In genomic region chr5:116557669-116558271, GRCh38 we compare ENCODE assay signal across 8 cellular contexts. TPM values are rescaled to one million over a fixed set of nuclear protein-coding genes. Genes with fewer than 3 reads are reported as not detected.
A peak's percentile ranks its signal among the peaks of the same experiment; 100 is the strongest.
DNase-seq lines count a peak whose midpoint lies in the region; FAIRE-seq and TF ChIP-seq lines count a peak whose summit lies in the region.

No MANE protein-coding gene starts in this region.

- peak; percentile 27 for DNase-seq in SIG-M5 treated with dmso at 0.1 percent for 504 hours (lab: John Stamatoyannopoulos, UW; ENCODE audit: unreplicated experiment)
- DNase-seq in SIG-M5 (lab: John Stamatoyannopoulos, UW) = no peak
- peak; percentile 6 for DNase-seq in NCI-H345 (lab: John Stamatoyannopoulos, UW)
- DNase-seq in retinal pigment epithelial cell (ENCODE audit: low read depth) = no peak
- DNase-seq in mesenteric fat pad (ENCODE audit: low spot score) = no peak
- DNase-seq in H7 = no peak
- DNase-seq in iPS-NIHi7 (ENCODE audit: extremely low spot score) = no peak

- peaks cover 1% of the 10 kb centered on the region; the same call in 1 of the 2 replicates for H3K36me3 ChIP-seq in H7 (replicated peaks; ENCODE audit: control insufficient read depth, insufficient read depth, low read length)

- H3K4me3 ChIP-seq in retinal pigment epithelial cell (ENCODE audit: low read length) (no peak overlapping the region), H7 (ENCODE audit: insufficient read depth, low read depth, low read length) (no peak overlapping the region)

- no peaks in the 10 kb centered on the region for H3K27me3 ChIP-seq in H7 (ENCODE audit: control insufficient read depth, insufficient read depth, low read length)

- TF ChIP-seq CTCF in retinal pigment epithelial cell (conservative IDR thresholded peaks at IDR 0.05; ENCODE audit: low read depth, low read length) = peak; percentile 82

- FAIRE-seq in endometrium (lab: Jason Lieb, UNC) = peak; percentile 39

RNA-seq across cellular contexts. Expression of gene SEMA6A, which starts 16.9 kb away (rescaled TPM):
- total RNA-seq in mesenteric fat pad = 24.0 TPM
- total RNA-seq in H7 (2014; rRNA removed; shearing (Covaris generic)) = 207 and 294 TPM in 2 replicates

Comparison
In these comparisons a context has a peak if more than half of its experiments do, and no peak if none do; other contexts are left out.
1. DNase-seq: peak in SIG-M5 treated with dmso at 0.1 percent for 504 hours (single experiment) and NCI-H345 (single experiment); none in SIG-M5 (single experiment), retinal pigment epithelial cell (single experiment), mesenteric fat pad (single experiment), H7 (single experiment) and iPS-NIHi7 (single experiment).